11 cellular contexts compared by ENCODE assay signal in genomic region chr2:223537669-223538601, GRCh38.
DNase-seq lines count a peak whose midpoint lies in the region; ATAC-seq and TF ChIP-seq lines count a peak whose summit lies in the region.
"Had no signal": no experiment of that assay in that cellular context is flagged by ENCODE, and none has a peak within 500 bp of the region (broad histone marks: within the 10 kb centered on the region; RNA-seq: fewer than 3 reads in every experiment).

No MANE protein-coding gene starts in this region.

- no peaks in the 10 kb centered on the region for H3K27me3 Mint-ChIP-seq in activated CD4-positive, alpha-beta T cell treated with anti-CD3 and anti-CD28 coated beads, Interleukin-2, amount 10 ng/mL, durations not matched to agents 24 days and 14 days
- H3K27me3 Mint-ChIP-seq in naive thymus-derived CD4-positive, alpha-beta T cell: peaks cover 0 to 11% (median 0%) of the 10 kb centered on the region in 5 donors
- H3K27me3 Mint-ChIP-seq: IgD-negative memory B cell had no signal

- H3F3A ChIP-seq in smooth muscle cell (ENCODE audit: low read depth): peaks cover 9% of the 10 kb centered on the region

- no peaks in the 10 kb centered on the region for H4K20me1 ChIP-seq in OCI-LY3 (ENCODE audit: insufficient read depth, low read length)
- H4K20me1 ChIP-seq in smooth muscle cell (ENCODE audit: low read depth): no peaks in the 10 kb centered on the region

- H3K27ac ChIP-seq in OCI-LY3 (ENCODE audit: low read length): no peak overlapping the region
- peak overlapping the region; percentile 47 for H3K27ac ChIP-seq in foreskin keratinocyte
- H3K27ac ChIP-seq in smooth muscle cell (ENCODE audit: low read depth): peak overlapping the region; percentile 20
- no peak overlapping the region for H3K27ac ChIP-seq in upper lobe of left lung
- no peak overlapping the region for H3K27ac ChIP-seq in naive thymus-derived CD4-positive, alpha-beta T cell (ENCODE audit: low read depth, low read length)

- no peak overlapping the region for H3K9ac ChIP-seq in OCI-LY3 (ENCODE audit: low read length)
- H3K9ac ChIP-seq in smooth muscle cell (ENCODE audit: low read depth): no peak overlapping the region

- TF ChIP-seq EP300 in upper lobe of left lung (IDR thresholded peaks at IDR 0.05): no peak

- H3K36me3 ChIP-seq in OCI-LY3 (replicated peaks; ENCODE audit: low read depth, low read length): no peaks in the 10 kb centered on the region
- no peaks in the 10 kb centered on the region for H3K36me3 ChIP-seq in smooth muscle cell (ENCODE audit: low read depth)
- H3K36me3 ChIP-seq in upper lobe of left lung: no peaks in the 10 kb centered on the region
- H3K36me3 ChIP-seq in naive thymus-derived CD4-positive, alpha-beta T cell (ENCODE audit: control insufficient read depth in 2 of 3, insufficient read depth in 3 of 3, low read length in 3 of 3): no peaks in the 10 kb centered on the region

- ATAC-seq in Right ventricle myocardium inferior (peak; percentile 21), foreskin keratinocyte (peak; percentile 49), upper lobe of left lung (ENCODE audit: low FRiP score in 2 of 2) (no peak)
- no peak for ATAC-seq in naive thymus-derived CD4-positive, alpha-beta T cell

- H3K4me3 ChIP-seq in OCI-LY3 (ENCODE audit: low read length) (no peak overlapping the region), smooth muscle cell (no peak overlapping the region), upper lobe of left lung (no peak overlapping the region)
- H3K4me3 ChIP-seq in naive thymus-derived CD4-positive, alpha-beta T cell (ENCODE audit: low read length): no peak overlapping the region

- TF ChIP-seq CTCF in OCI-LY3 (IDR thresholded peaks at IDR 0.05; ENCODE audit: low read depth, low read length) (no peak), foreskin keratinocyte (conservative IDR thresholded peaks at IDR 0.05) (no peak), smooth muscle cell (IDR thresholded peaks at IDR 0.05; ENCODE audit: borderline replicate concordance, insufficient read depth, poor library complexity, severe bottlenecking) (no peak), upper lobe of left lung (IDR thresholded peaks at IDR 0.05) (no peak)

- no peaks in the 10 kb centered on the region for H3K9me3 Mint-ChIP-seq in activated CD4-positive, alpha-beta T cell treated with anti-CD3 and anti-CD28 coated beads, Interleukin-2, amount 10 ng/mL, durations not matched to agents 24 days and 14 days
- H3K9me3 Mint-ChIP-seq in naive thymus-derived CD4-positive, alpha-beta T cell: peaks cover 0 to 7% (median 2%) of the 10 kb centered on the region in 11 donors
- H3K9me3 Mint-ChIP-seq: activated T-helper 2 cell treated with anti-CD3 and anti-CD28 coated beads, Interferon-gamma antibody, Interleukin-2, Interleukin-4, amounts not matched to agents 10 μg/mL and 5 μg/mL and 100 μg/mL, durations not matched to agents 14 hours and 24 hours and 36 hours had no signal

- H3K36me3 Mint-ChIP-seq in activated CD4-positive, alpha-beta T cell treated with anti-CD3 and anti-CD28 coated beads, Interleukin-2, amount 10 ng/mL, durations not matched to agents 24 days and 14 days (ENCODE audit: low read depth): no peaks in the 10 kb centered on the region
- no peaks in the 10 kb centered on the region for H3K36me3 Mint-ChIP-seq in naive thymus-derived CD4-positive, alpha-beta T cell
- H3K36me3 Mint-ChIP-seq: IgD-negative memory B cell had no signal

- H3K27ac Mint-ChIP-seq in activated CD4-positive, alpha-beta T cell treated with anti-CD3 and anti-CD28 coated beads, Interleukin-2, amount 10 ng/mL, durations not matched to agents 24 days and 14 days: no peak overlapping the region
- H3K27ac Mint-ChIP-seq in naive thymus-derived CD4-positive, alpha-beta T cell: no peak overlapping the region
- H3K27ac Mint-ChIP-seq: activated T-helper 2 cell treated with anti-CD3 and anti-CD28 coated beads, Interferon-gamma antibody, Interleukin-2, Interleukin-4, amounts not matched to agents 10 μg/mL and 5 μg/mL and 100 μg/mL, durations not matched to agents 14 hours and 24 hours and 36 hours; IgD-negative memory B cell had no signal

- no peaks in the 10 kb centered on the region for H3K4me1 Mint-ChIP-seq in activated CD4-positive, alpha-beta T cell treated with anti-CD3 and anti-CD28 coated beads, Interleukin-2, amount 10 ng/mL, durations not matched to agents 24 days and 14 days
- no peaks in the 10 kb centered on the region for H3K4me1 Mint-ChIP-seq in naive thymus-derived CD4-positive, alpha-beta T cell
- H3K4me1 Mint-ChIP-seq: IgD-negative memory B cell had no signal

- TF ChIP-seq POLR2A in upper lobe of left lung (IDR thresholded peaks at IDR 0.05): no peak

- H3K4me3 Mint-ChIP-seq in activated CD4-positive, alpha-beta T cell treated with anti-CD3 and anti-CD28 coated beads, Interleukin-2, amount 10 ng/mL, durations not matched to agents 24 days and 14 days: no peak overlapping the region
- no peak overlapping the region for H3K4me3 Mint-ChIP-seq in naive thymus-derived CD4-positive, alpha-beta T cell
- H3K4me3 Mint-ChIP-seq: IgD-negative memory B cell had no signal

- H2AFZ ChIP-seq in OCI-LY3 (ENCODE audit: low read depth, low read length): no peak overlapping the region
- H2AFZ ChIP-seq in smooth muscle cell (ENCODE audit: low read depth): peak overlapping the region; percentile 32

- H3K79me2 ChIP-seq in OCI-LY3 (ENCODE audit: low read length) (no peaks in the 10 kb centered on the region), smooth muscle cell (ENCODE audit: low read depth) (no peaks in the 10 kb centered on the region)

- H3K9me3 ChIP-seq in OCI-LY3 (ENCODE audit: insufficient read depth, low read length) (no peaks in the 10 kb centered on the region), smooth muscle cell (replicated peaks; ENCODE audit: low read depth) (no peaks in the 10 kb centered on the region), upper lobe of left lung (no peaks in the 10 kb centered on the region)
- H3K9me3 ChIP-seq in naive thymus-derived CD4-positive, alpha-beta T cell (ENCODE audit: control insufficient read depth in 2 of 3, low read length in 3 of 3): no peaks in the 10 kb centered on the region

- H3K4me2 ChIP-seq in OCI-LY3 (ENCODE audit: low read length): peak overlapping the region; percentile 44
- H3K4me2 ChIP-seq in smooth muscle cell: peak overlapping the region; percentile 75

- intact Hi-C loops in Right ventricle myocardium inferior (cut with DNase I) (no loop called here), cardiac septum (cut with DNase I) (loop anchor here (10.0 kb wide), 1 partner anchor 443 kb away; no protein-coding TSS in a partner anchor)
- intact Hi-C loops in activated CD4-positive, alpha-beta T cell treated with anti-CD3 and anti-CD28 coated beads, Interleukin-2, amount 10 ng/mL, durations not matched to agents 24 days and 14 days (cut with micrococcal nuclease): no loop called here
- intact Hi-C loops in naive thymus-derived CD4-positive, alpha-beta T cell (cut with micrococcal nuclease): no loop called here

- CTCF ChIA-PET in naive thymus-derived CD4-positive, alpha-beta T cell (lab: Charles Lee): no interaction called here

- DNase-seq in Right ventricle myocardium inferior (ENCODE audit: missing footprints): no peak
- no peak for DNase-seq in cardiac septum (ENCODE audit: low spot score)
- DNase-seq in foreskin keratinocyte: peak in 1 of 2 donors; percentile 41
- DNase-seq in smooth muscle cell (lab: John Stamatoyannopoulos, UW; ENCODE audit: unreplicated experiment): no peak
- no peak for DNase-seq in upper lobe of left lung
- no peak for DNase-seq in activated CD4-positive, alpha-beta T cell treated with anti-CD3 and anti-CD28 coated beads, Interleukin-2, amount 10 ng/mL, durations not matched to agents 24 days and 14 days
- no peak for DNase-seq in naive thymus-derived CD4-positive, alpha-beta T cell
- DNase-seq: GOT3 had no signal

- POLR2A ChIA-PET in naive thymus-derived CD4-positive, alpha-beta T cell (lab: Charles Lee): interaction anchor here (0.6 kb wide), 1 partner anchor 49 kb away, joined by 3 read pairs; no protein-coding TSS in a partner anchor

- H3K27me3 ChIP-seq in OCI-LY3 (ENCODE audit: low read depth, low read length): no peaks in the 10 kb centered on the region
- no peaks in the 10 kb centered on the region for H3K27me3 ChIP-seq in foreskin keratinocyte
- H3K27me3 ChIP-seq in smooth muscle cell (ENCODE audit: low read depth): no peaks in the 10 kb centered on the region
- H3K27me3 ChIP-seq in upper lobe of left lung: no peaks in the 10 kb centered on the region
- H3K27me3 ChIP-seq in naive thymus-derived CD4-positive, alpha-beta T cell (ENCODE audit: control insufficient read depth in 2 of 2, insufficient read depth in 2 of 2, low read length in 2 of 2): no peaks in the 10 kb centered on the region

- H3K4me1 ChIP-seq in OCI-LY3 (ENCODE audit: low read length) (peaks cover 12% of the 10 kb centered on the region), foreskin keratinocyte (peaks cover 8% of the 10 kb centered on the region), smooth muscle cell (ENCODE audit: low read depth) (peaks cover 15% of the 10 kb centered on the region), upper lobe of left lung (no peaks in the 10 kb centered on the region)
- H3K4me1 ChIP-seq in naive thymus-derived CD4-positive, alpha-beta T cell (ENCODE audit: control insufficient read depth in 2 of 2, insufficient read depth in 2 of 2, low read length in 2 of 2): no peaks in the 10 kb centered on the region

- 52% methylated on average over 5 of the region's 5 CpGs for WGBS in smooth muscle cell (ENCODE audit: low lambda C conversion rate)
- 44 to 51% methylated on average over 5 of the region's 5 CpGs for WGBS in upper lobe of left lung, 2 donors

Comparison
In these comparisons a context has a peak if more than half of its experiments do, and no peak if none do; other contexts are left out.
1. ATAC-seq: peak in Right ventricle myocardium inferior (single experiment) and foreskin keratinocyte (single experiment); none in upper lobe of left lung (0 of 2) and naive thymus-derived CD4-positive, alpha-beta T cell (single experiment).
2. H3K27ac ChIP-seq: peak in foreskin keratinocyte (single experiment) and smooth muscle cell (single experiment); none in OCI-LY3 (single experiment), upper lobe of left lung (0 of 4) and naive thymus-derived CD4-positive, alpha-beta T cell (single experiment).